8 cellular contexts compared by ENCODE assay signal in the genomic region with DNA sequence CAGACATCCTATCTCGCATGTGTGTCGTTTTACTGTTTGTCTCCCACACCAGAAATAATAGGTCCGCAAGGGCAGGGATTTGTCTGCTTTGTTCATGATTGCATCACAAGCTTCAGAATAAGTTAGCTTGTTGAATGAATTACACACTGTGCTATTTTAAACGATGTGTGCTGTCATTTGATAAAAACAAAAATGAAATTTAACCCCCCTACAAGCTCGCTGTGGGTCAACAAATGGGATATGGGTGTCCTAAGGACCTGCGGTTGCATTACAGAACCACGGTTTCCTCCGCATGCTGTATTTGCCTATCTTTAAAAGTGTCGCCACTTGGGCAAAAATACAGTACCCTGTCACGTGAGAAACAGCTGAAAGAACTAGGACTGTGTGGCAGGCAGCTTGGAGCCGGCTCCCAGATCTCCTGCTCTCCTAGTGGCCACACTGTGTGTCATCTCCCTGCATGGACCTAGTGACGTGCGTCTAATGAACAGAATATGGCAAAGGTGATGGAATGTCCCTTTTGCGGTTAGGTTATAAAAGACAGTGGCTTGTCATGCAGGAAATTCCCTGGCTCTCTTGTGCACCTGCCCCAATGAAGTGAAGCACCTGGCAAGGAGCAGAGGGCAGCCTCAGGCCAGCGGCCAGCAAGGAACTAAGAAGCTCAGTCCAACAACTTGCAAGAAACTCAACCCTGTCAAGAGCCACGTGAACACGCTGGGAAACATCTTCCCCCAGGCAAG. TPM values are rescaled to one million over a fixed set of nuclear protein-coding genes. Genes with fewer than 3 reads are reported as not detected.
DNase-seq lines count a peak whose midpoint lies in the region; ATAC-seq and TF ChIP-seq lines count a peak whose summit lies in the region.
"Had no signal": no experiment of that assay in that cellular context is flagged by ENCODE, and none has a peak within 500 bp of the region (broad histone marks: within the 10 kb centered on the region; RNA-seq: fewer than 3 reads in every experiment).

No MANE protein-coding gene starts in this region.

- no peak overlapping the region for H3K4me3 ChIP-seq in Peyer's patch

- no peaks in the 10 kb centered on the region for H3K27me3 ChIP-seq in Peyer's patch

- no peak overlapping the region for H3K27ac ChIP-seq in Peyer's patch

- no peak for TF ChIP-seq POLR2A in Peyer's patch (IDR thresholded peaks at IDR 0.05)

- peak overlapping the region in 5 of 8 donors; percentile 26 to 79 (median 59) for H3K4me3 Mint-ChIP-seq in naive B cell

- H3K36me3 ChIP-seq in Peyer's patch, result peaks cover 0 to 38% (median 0%) of the 10 kb centered on the region in 3 donors

- H3K36me3 Mint-ChIP-seq in naive B cell, result peaks cover 24 to 44% of the 10 kb centered on the region in 2 donors

- H3K4me1 Mint-ChIP-seq in naive B cell, result peaks cover 22 to 32% (median 30%) of the 10 kb centered on the region in 3 donors

- DNase-seq in RPMI8226 (peak; percentile 77), naive B cell (no peak), NCI-H226 (no peak), Peyer's patch (no peak)
- no peak for DNase-seq in stimulated activated CD4-positive, alpha-beta T cell treated with anti-CD3 and anti-CD28 coated beads, Interleukin-12 subunit alpha, Interleukin-12 subunit beta, amount 100 ng/mL, for 4 hours

- H3K27ac Mint-ChIP-seq in naive B cell, result peak overlapping the region in 4 of 6 donors; percentile 51 to 96 (median 75)

- H3K9me3 ChIP-seq in Peyer's patch, result no peaks in the 10 kb centered on the region

- H3K9me3 Mint-ChIP-seq in naive B cell, result no peaks in the 10 kb centered on the region

- peaks cover 0 to 11% (median 3%) of the 10 kb centered on the region in 4 donors for H3K4me1 ChIP-seq in Peyer's patch

- no peak for TF ChIP-seq CTCF in Peyer's patch (IDR thresholded peaks at IDR 0.05)

- no peaks in the 10 kb centered on the region for H3K27me3 Mint-ChIP-seq in naive B cell

- ATAC-seq in GM18867 (IDR thresholded peaks at IDR 0.05; ENCODE audit: unreplicated experiment) (peak; percentile 31), HG02588 (IDR thresholded peaks at IDR 0.05; ENCODE audit: unreplicated experiment) (peak; percentile 42), naive B cell (ENCODE audit: low read depth in 2 of 2) (peak; percentile 60 to 61)

RNA-seq across cellular contexts. Expression of a gene that starts 32.9 kb away (rescaled TPM):
- polyA plus RNA-seq in naive B cell (ENCODE audit: low read depth in 6 of 6), result not detected
- total RNA-seq in Peyer's patch, result not detected
- total RNA-seq: bronchial epithelial cell had no signal

RNA-seq across cellular contexts. Expression of a gene that starts 46.9 kb away (rescaled TPM):
- 10 to 100 TPM; 33.6 to 49.9 (median 46.6) TPM for polyA plus RNA-seq in naive B cell (ENCODE audit: low read depth in 6 of 6)
- 10 to 100 TPM; 34.7 to 46.9 (median 41.5) TPM for total RNA-seq in Peyer's patch
